In genomic region chr2:209476367-209477191, GRCh38 we compare ENCODE assay signal across 11 cellular contexts. TPM values are rescaled to one million over a fixed set of nuclear protein-coding genes. Genes with fewer than 3 reads are reported as not detected.
DNase-seq lines count a peak whose midpoint lies in the region; ATAC-seq and TF ChIP-seq lines count a peak whose summit lies in the region.
"Had no signal": no experiment of that assay in that cellular context is flagged by ENCODE, and none has a peak within 500 bp of the region (broad histone marks: within the 10 kb centered on the region; RNA-seq: fewer than 3 reads in every experiment).

No MANE protein-coding gene starts in this region.

- no peak overlapping the region for H3K4me3 ChIP-seq in BE2C (ENCODE audit: low read depth, low read length)
- H3K4me3 ChIP-seq in SK-N-MC = no peak overlapping the region; the same call in 1 of the 2 replicates
- H3K4me3 ChIP-seq: esophagus muscularis mucosa had no signal

- intact Hi-C loops in cardiac septum (cut with DNase I) = no loop called here

- H3K36me3 ChIP-seq in BE2C = no peaks in the 10 kb centered on the region
- H3K36me3 ChIP-seq in SK-N-MC (ENCODE audit: insufficient read depth, low read length) = no peaks in the 10 kb centered on the region
- H3K36me3 ChIP-seq: esophagus muscularis mucosa had no signal

- no peak overlapping the region for H3K9ac ChIP-seq in SK-N-MC (ENCODE audit: insufficient read length)

- peak; percentile 36 for DNase-seq in BE2C
- peak; percentile 59 for DNase-seq in NCI-H146 (lab: John Stamatoyannopoulos, UW)
- DNase-seq in SK-N-MC (ENCODE audit: low read depth, low spot score) = no peak
- peak in 36 of 51 donors; percentile 3 to 80 (median 52) for DNase-seq in hypothalamus (lab: John Stamatoyannopoulos, UW)
- no peak for DNase-seq in cardiac septum (ENCODE audit: low spot score)
- no peak for DNase-seq in stimulated activated naive CD8-positive, alpha-beta T cell treated with anti-CD3 and anti-CD28 coated beads, Interleukin-15, Interleukin-2, amounts not matched to agents 100 U/mL and 50 U/mL, for 24 hours
- no peak for DNase-seq in RPMI8226
- DNase-seq: AML-193 had no signal

- ATAC-seq in HG03460 (IDR thresholded peaks at IDR 0.05; ENCODE audit: unreplicated experiment) = no peak
- ATAC-seq in stimulated activated naive CD8-positive, alpha-beta T cell treated with anti-CD3 and anti-CD28 coated beads, Interleukin-15, Interleukin-2, amounts not matched to agents 100 U/mL and 50 U/mL, for 24 hours = no peak

- H3K27ac ChIP-seq in SK-N-MC = peak overlapping the region; percentile 26; the same call in 1 of the 2 replicates
- H3K27ac ChIP-seq: esophagus muscularis mucosa had no signal

- H3K27me3 ChIP-seq in BE2C = no peaks in the 10 kb centered on the region
- H3K27me3 ChIP-seq: esophagus muscularis mucosa had no signal

- H3K9me3 ChIP-seq in BE2C = no peaks in the 10 kb centered on the region
- H3K9me3 ChIP-seq in SK-N-MC (ENCODE audit: low read depth, low read length) = no peaks in the 10 kb centered on the region
- H3K9me3 ChIP-seq: esophagus muscularis mucosa had no signal

- no peak for TF ChIP-seq CTCF in BE2C (IDR thresholded peaks at IDR 0.05; ENCODE audit: low read depth, low read length)

- H3K4me1 ChIP-seq in BE2C = peaks cover 16% of the 10 kb centered on the region

RNA-seq across cellular contexts. Expression of gene MAP2, which starts 52.7 kb away (rescaled TPM):
- polyA plus RNA-seq in BE2C (2012; ENCODE audit: insufficient read depth, insufficient read length, low read depth) = 104 TPM
- 42.1 TPM for total RNA-seq in cardiac septum
- total RNA-seq: activated T-helper 2 cell treated with anti-CD3 and anti-CD28 coated beads, Interferon-gamma antibody, Interleukin-2, Interleukin-4, amounts not matched to agents 10 μg/mL and 5 μg/mL and 100 μg/mL, durations not matched to agents 14 hours and 24 hours and 36 hours had no signal

Comparison
In these comparisons a context has a peak if more than half of its experiments do, and no peak if none do; other contexts are left out.
1. DNase-seq: peak in BE2C (single experiment), NCI-H146 (single experiment) and hypothalamus (36 of 51); none in SK-N-MC (single experiment), cardiac septum (single experiment), stimulated activated naive CD8-positive, alpha-beta T cell treated with anti-CD3 and anti-CD28 coated beads, Interleukin-15, Interleukin-2, amounts not matched to agents 100 U/mL and 50 U/mL, for 24 hours (single experiment) and RPMI8226 (single experiment).